ENCODE assay signal across 14 cellular contexts in genomic region chr18:78642561-78643398, GRCh38.
DNase-seq lines count a peak whose midpoint lies in the region; ATAC-seq and TF ChIP-seq lines count a peak whose summit lies in the region.
"Had no signal": no experiment of that assay in that cellular context is flagged by ENCODE, and none has a peak within 500 bp of the region (broad histone marks: within the 10 kb centered on the region; RNA-seq: fewer than 3 reads in every experiment).

No MANE protein-coding gene starts in this region.

- H3K27ac Mint-ChIP-seq in CD8-positive, alpha-beta memory T cell: peak overlapping the region; percentile 17 to 82 (median 64)
- H3K27ac Mint-ChIP-seq in memory B cell (peak overlapping the region; percentile 62), WTC11 (no peak overlapping the region)
- H3K27ac Mint-ChIP-seq: activated T-helper 17 cell treated with anti-CD3 and anti-CD28 coated beads, Interleukin-2, amount 50 U/mL, for 72 hours had no signal

- no peaks in the 10 kb centered on the region for H3K36me3 ChIP-seq in CD8-positive, alpha-beta memory T cell (ENCODE audit: insufficient read depth, low read length)
- H3K36me3 ChIP-seq: thyroid gland had no signal

- ATAC-seq in memory B cell (ENCODE audit: low read depth) (peak; percentile 91), GM21515 (IDR thresholded peaks at IDR 0.05; ENCODE audit: unreplicated experiment) (no peak), WTC11 (no peak)
- ATAC-seq: activated T-helper 17 cell treated with anti-CD3 and anti-CD28 coated beads, Interleukin-2, amount 50 U/mL, for 72 hours had no signal

- DNase-seq in CD8-positive, alpha-beta memory T cell: peak in 1 of 5 donors; percentile 37
- peak; percentile 94 to 95 for DNase-seq in Kasumi-1 (lab: John Stamatoyannopoulos, UW)
- DNase-seq in NOMO-1 treated with dmso at 0.1 percent for 144 hours (lab: John Stamatoyannopoulos, UW; ENCODE audit: unreplicated experiment): peak; percentile 91
- no peak for DNase-seq in memory B cell (ENCODE audit: low spot score in 2 of 2)
- DNase-seq in NCI-H526 treated with DMSO at 0.1 percent for 48 hours (lab: John Stamatoyannopoulos, UW): no peak
- no peak for DNase-seq in central memory CD4-positive, alpha-beta T cell
- DNase-seq in WTC11 (ENCODE audit: low spot score): no peak
- DNase-seq: activated CD4-positive, alpha-beta T cell treated with anti-CD3 and anti-CD28 coated beads for 4 hours; Calu3; NCI-H526; small intestine; thyroid gland had no signal

- H3K36me3 Mint-ChIP-seq in CD8-positive, alpha-beta memory T cell: peaks cover 0 to 1% (median 0%) of the 10 kb centered on the region in 3 donors
- H3K36me3 Mint-ChIP-seq in memory B cell (no peaks in the 10 kb centered on the region), WTC11 (peaks cover 30% of the 10 kb centered on the region)

- peak overlapping the region; percentile 8 for H3K4me3 ChIP-seq in CD8-positive, alpha-beta memory T cell (ENCODE audit: low read length)
- H3K4me3 ChIP-seq: thyroid gland had no signal

- peaks cover 16 to 50% (median 18%) of the 10 kb centered on the region in 3 donors for H3K4me1 Mint-ChIP-seq in CD8-positive, alpha-beta memory T cell
- H3K4me1 Mint-ChIP-seq in memory B cell (peaks cover 2% of the 10 kb centered on the region), WTC11 (peaks cover 6% of the 10 kb centered on the region; the same call in 1 of the 2 replicates)
- H3K4me1 Mint-ChIP-seq: activated T-helper 17 cell treated with anti-CD3 and anti-CD28 coated beads, Interleukin-2, amount 50 U/mL, for 72 hours had no signal

- H3K27me3 ChIP-seq in CD8-positive, alpha-beta memory T cell (ENCODE audit: insufficient read depth, low read length, poor library complexity, severe bottlenecking): no peaks in the 10 kb centered on the region
- H3K27me3 ChIP-seq: thyroid gland had no signal

- peak overlapping the region in 6 of 7 donors; percentile 30 to 52 (median 37) for H3K4me3 Mint-ChIP-seq in CD8-positive, alpha-beta memory T cell
- H3K4me3 Mint-ChIP-seq in memory B cell (no peak overlapping the region), WTC11 (no peak overlapping the region)
- H3K4me3 Mint-ChIP-seq: activated T-helper 17 cell treated with anti-CD3 and anti-CD28 coated beads, Interleukin-2, amount 50 U/mL, for 72 hours had no signal

- TF ChIP-seq CTCF in WTC11 (IDR thresholded peaks at IDR 0.05): no peak

- no peaks in the 10 kb centered on the region for H3K9me3 Mint-ChIP-seq in CD8-positive, alpha-beta memory T cell
- H3K9me3 Mint-ChIP-seq in memory B cell: no peaks in the 10 kb centered on the region
- H3K9me3 Mint-ChIP-seq in WTC11: peaks cover 34% of the 10 kb centered on the region
- H3K9me3 Mint-ChIP-seq: activated T-helper 17 cell treated with anti-CD3 and anti-CD28 coated beads, Interleukin-2, amount 50 U/mL, for 72 hours had no signal

- peaks cover 21% of the 10 kb centered on the region for H3K4me1 ChIP-seq in CD8-positive, alpha-beta memory T cell (ENCODE audit: insufficient read depth, low read length)
- H3K4me1 ChIP-seq: thyroid gland had no signal

- CTCF ChIA-PET in CD8-positive, alpha-beta memory T cell (lab: Charles Lee): no interaction called here
- CTCF ChIA-PET in WTC11 (lab: Charles Lee): no interaction called here

- peak overlapping the region; percentile 54 for H3K27ac ChIP-seq in CD8-positive, alpha-beta memory T cell (ENCODE audit: low read depth, low read length)
- H3K27ac ChIP-seq: thyroid gland had no signal

- POLR2A ChIA-PET in CD8-positive, alpha-beta memory T cell (lab: Charles Lee): no interaction called here
- POLR2A ChIA-PET in WTC11 (lab: Charles Lee): no interaction called here

- H3K27me3 Mint-ChIP-seq in CD8-positive, alpha-beta memory T cell: peaks cover 0 to 5% of the 10 kb centered on the region in 2 donors
- H3K27me3 Mint-ChIP-seq in memory B cell: no peaks in the 10 kb centered on the region
- no peaks in the 10 kb centered on the region; the same call in none of the 2 replicates for H3K27me3 Mint-ChIP-seq in WTC11 (ENCODE audit: low read depth)

- H3K9me3 ChIP-seq in CD8-positive, alpha-beta memory T cell (ENCODE audit: low read length): no peaks in the 10 kb centered on the region
- H3K9me3 ChIP-seq: thyroid gland had no signal

TF ChIP-seq in WTC11, 78 proteins besides CTCF, POLR2A, EP300 and RAD21:
- no peak for TF ChIP-seq SMAD4 (CRISPR knock-in tag; IDR thresholded peaks at IDR 0.05)
- no peak for TF ChIP-seq OVOL2 (CRISPR knock-in tag; IDR thresholded peaks at IDR 0.05; ENCODE audit: borderline replicate concordance)
- no peak for TF ChIP-seq E2F1 (CRISPR knock-in tag; IDR thresholded peaks at IDR 0.05)
- TF ChIP-seq RELA (CRISPR knock-in tag; IDR thresholded peaks at IDR 0.05; ENCODE audit: borderline replicate concordance): no peak
- no peak for TF ChIP-seq TCF7 (CRISPR knock-in tag; IDR thresholded peaks at IDR 0.05; ENCODE audit: low read depth)
- TF ChIP-seq ATF6 (CRISPR knock-in tag; IDR thresholded peaks at IDR 0.05): no peak
TF ChIP-seq in WTC11: peak in this region for 0.

Comparison
In these comparisons a context has a peak if more than half of its experiments do, and no peak if none do; other contexts are left out.
1. DNase-seq: peak in Kasumi-1 (2 of 2) and NOMO-1 treated with dmso at 0.1 percent for 144 hours (single experiment); none in memory B cell (0 of 2), NCI-H526 treated with DMSO at 0.1 percent for 48 hours (single experiment), central memory CD4-positive, alpha-beta T cell (single experiment) and WTC11 (single experiment).
2. H3K4me3 Mint-ChIP-seq: peak in CD8-positive, alpha-beta memory T cell (6 of 7); none in memory B cell (single experiment) and WTC11 (single experiment).